In the genomic region with DNA sequence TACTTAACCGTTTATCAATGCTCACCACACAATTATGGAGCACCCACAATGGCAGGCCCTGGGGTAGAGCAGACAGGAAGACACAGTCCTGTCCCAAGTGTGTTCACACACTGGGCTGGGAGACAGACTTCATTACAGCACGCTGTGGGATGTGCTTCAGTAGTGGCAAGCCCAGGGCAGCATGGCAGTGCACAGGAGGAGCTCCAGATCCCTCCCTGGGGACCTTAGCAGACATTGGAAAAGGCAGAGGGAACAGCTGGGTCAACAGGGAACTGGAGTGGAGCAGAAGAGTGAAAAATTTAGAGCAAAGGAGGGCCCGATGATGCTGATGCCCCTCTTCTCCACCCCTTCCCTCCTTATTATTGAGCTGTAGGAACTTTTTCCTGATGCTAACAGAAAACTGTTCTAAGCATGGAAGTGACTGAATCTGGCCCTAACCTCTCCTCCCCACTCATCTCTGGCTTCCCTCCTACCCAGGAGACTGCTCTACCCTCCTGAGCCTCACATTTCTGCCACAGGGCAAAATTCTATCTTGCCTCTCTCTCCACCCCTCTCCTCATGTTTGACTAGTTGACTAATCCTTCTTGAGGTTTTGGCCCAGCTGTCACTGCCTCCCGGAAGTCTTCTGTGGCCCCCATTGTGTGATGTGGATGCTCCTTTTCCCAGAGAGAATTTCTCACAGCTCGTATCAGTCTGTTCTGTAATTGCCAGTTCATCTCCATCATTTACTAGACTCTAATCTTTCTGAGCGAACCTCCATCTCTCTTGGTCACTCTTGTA, we compare ENCODE assay signal across 14 cellular contexts. TPM values are rescaled to one million over a fixed set of nuclear protein-coding genes. Genes with fewer than 3 reads are reported as not detected.
DNase-seq lines count a peak whose midpoint lies in the region.
"Had no signal": no experiment of that assay in that cellular context is flagged by ENCODE, and none has a peak within 500 bp of the region (broad histone marks: within the 10 kb centered on the region; RNA-seq: fewer than 3 reads in every experiment).

No MANE protein-coding gene starts in this region.

- in situ Hi-C loops in G401 (cut with HindIII; ENCODE audit: low sequenced_read_pairs) = no loop called here

- H3K4me3 Mint-ChIP-seq in T-helper 2 cell treated with Interferon-gamma antibody and Interleukin-4, amounts not matched to agents 5 μg/mL and 100 μg/mL, for 36 hours = no peak overlapping the region
- H3K4me3 Mint-ChIP-seq: CD8-positive, alpha-beta T cell had no signal

- DNase-seq in DMS153 treated with DMSO at 0.1 percent for 48 hours (lab: John Stamatoyannopoulos, UW; ENCODE audit: unreplicated experiment) (peak; percentile 2), NCI-H1092 treated with DMSO at 0.1 percent for 48 hours (lab: John Stamatoyannopoulos, UW) (peak; percentile 45), NCI-H526 treated with DMSO at 0.1 percent for 48 hours (lab: John Stamatoyannopoulos, UW) (peak; percentile 31), kidney tubule cell (ENCODE audit: low spot score) (peak; percentile 4), G401 (ENCODE audit: low spot score) (no peak), C1 segment of cervical spinal cord (lab: John Stamatoyannopoulos, UW) (no peak)
- DNase-seq in T-helper 2 cell treated with Interferon-gamma antibody and Interleukin-4, amounts not matched to agents 5 μg/mL and 100 μg/mL, for 36 hours (ENCODE audit: low spot score) = no peak
- DNase-seq: CD8-positive, alpha-beta T cell; GF-D8; GM23248; HCEC 1CT; MV-4-11; NCI-H510A; SW 1271 had no signal

- no peaks in the 10 kb centered on the region for H3K4me1 Mint-ChIP-seq in T-helper 2 cell treated with Interferon-gamma antibody and Interleukin-4, amounts not matched to agents 5 μg/mL and 100 μg/mL, for 36 hours (ENCODE audit: low read depth)

- H3K36me3 Mint-ChIP-seq in T-helper 2 cell treated with Interferon-gamma antibody and Interleukin-4, amounts not matched to agents 5 μg/mL and 100 μg/mL, for 36 hours (ENCODE audit: low read depth) = no peaks in the 10 kb centered on the region
- H3K36me3 Mint-ChIP-seq: CD8-positive, alpha-beta T cell had no signal

- peaks cover 10% of the 10 kb centered on the region for H3K9me3 Mint-ChIP-seq in T-helper 2 cell treated with Interferon-gamma antibody and Interleukin-4, amounts not matched to agents 5 μg/mL and 100 μg/mL, for 36 hours

- H3K27me3 Mint-ChIP-seq in T-helper 2 cell treated with Interferon-gamma antibody and Interleukin-4, amounts not matched to agents 5 μg/mL and 100 μg/mL, for 36 hours (ENCODE audit: low read depth) = peaks cover 13% of the 10 kb centered on the region

- H3K27ac Mint-ChIP-seq in T-helper 2 cell treated with Interferon-gamma antibody and Interleukin-4, amounts not matched to agents 5 μg/mL and 100 μg/mL, for 36 hours = no peak overlapping the region
- H3K27ac Mint-ChIP-seq: CD8-positive, alpha-beta T cell had no signal

RNA-seq across cellular contexts. Expression of gene NOP56, which starts 41.3 kb away (rescaled TPM):
- 249 and 340 TPM in 2 replicates for total RNA-seq in G401 (2014; rRNA removed; shearing (Covaris generic))

RNA-seq across cellular contexts. Expression of gene IDH3B, which starts 52.9 kb away (rescaled TPM):
- 204 and 239 TPM in 2 replicates for total RNA-seq in G401 (2014; rRNA removed; shearing (Covaris generic))

Comparison
In these comparisons a context has a peak if more than half of its experiments do, and no peak if none do; other contexts are left out.
1. DNase-seq: peak in DMS153 treated with DMSO at 0.1 percent for 48 hours (single experiment), NCI-H1092 treated with DMSO at 0.1 percent for 48 hours (single experiment), NCI-H526 treated with DMSO at 0.1 percent for 48 hours (single experiment) and kidney tubule cell (single experiment); none in G401 (single experiment), C1 segment of cervical spinal cord (0 of 14) and T-helper 2 cell treated with Interferon-gamma antibody and Interleukin-4, amounts not matched to agents 5 μg/mL and 100 μg/mL, for 36 hours (single experiment).